9 cellular contexts compared by ENCODE assay signal in the genomic region with DNA sequence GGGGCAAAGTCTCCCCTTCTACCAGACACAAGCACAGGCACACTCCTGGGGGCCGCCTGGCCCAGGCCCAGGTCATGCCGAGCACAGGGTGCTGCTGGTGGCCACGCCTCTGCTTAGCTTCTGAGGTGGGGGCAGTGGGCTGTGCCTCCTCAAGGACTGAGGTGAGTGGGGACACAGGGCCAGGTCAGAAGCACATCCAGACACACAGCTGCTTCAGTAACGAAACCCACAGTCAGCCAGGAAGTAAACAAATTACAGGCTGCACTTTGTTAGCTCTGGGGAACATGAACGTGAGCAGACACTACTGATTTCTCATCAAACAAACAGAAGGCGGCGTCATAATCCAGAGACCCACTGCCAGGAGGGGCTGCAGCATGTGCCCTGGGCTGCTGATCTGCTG.
DNase-seq lines count a peak whose midpoint lies in the region; ATAC-seq, FAIRE-seq and TF ChIP-seq lines count a peak whose summit lies in the region.
"Had no signal": no experiment of that assay in that cellular context is flagged by ENCODE, and none has a peak within 500 bp of the region (broad histone marks: within the 10 kb centered on the region; RNA-seq: fewer than 3 reads in every experiment).

No MANE protein-coding gene starts in this region.

- H4K20me1 ChIP-seq in OCI-LY7 (ENCODE audit: insufficient read depth, low read length): no peaks in the 10 kb centered on the region

- DNase-seq in activated gamma-delta T cell treated with Interleukin-2 at 50 U/mL for 16 hours (peak; percentile 12), activated gamma-delta T cell (lab: John Stamatoyannopoulos, UW) (no peak), OCI-LY7 (ENCODE audit: low spot score) (peak; percentile 43), RCC 7860 (ENCODE audit: low spot score) (no peak), kidney tubule cell (ENCODE audit: low spot score) (no peak), NCI-H524 treated with DMSO at 0.1 percent for 48 hours (lab: John Stamatoyannopoulos, UW) (no peak)

- TF ChIP-seq CTCF in OCI-LY7 (conservative IDR thresholded peaks at IDR 0.05; ENCODE audit: low read length): 0 out of 2 replicates have a peak, but pooled peaks have one; percentile 17

- H3K4me3 ChIP-seq in OCI-LY7 (ENCODE audit: low read depth, low read length, poor library complexity, severe bottlenecking): no peak overlapping the region
- no peak overlapping the region for H3K4me3 ChIP-seq in thymus (ENCODE audit: low read length)
- H3K4me3 ChIP-seq: coronary artery had no signal

- ATAC-seq in HG03025 (IDR thresholded peaks at IDR 0.05; ENCODE audit: low FRiP score, unreplicated experiment): peak; percentile 48

- H3K9me3 ChIP-seq in OCI-LY7 (ENCODE audit: low read length) (no peaks in the 10 kb centered on the region), thymus (ENCODE audit: control insufficient read depth) (no peaks in the 10 kb centered on the region)

- intact Hi-C loops in OCI-LY7 (cut with micrococcal nuclease; ENCODE audit: unreplicated experiment): loop anchor here (2.0 kb wide), 1 partner anchor 133 kb away; no protein-coding TSS in a partner anchor

- 0 out of 2 replicates have a peak overlapping the region, but pooled peaks have one; percentile 18 for H3K4me2 ChIP-seq in OCI-LY7 (ENCODE audit: low read length)

- peaks cover 8% of the 10 kb centered on the region for H3K4me1 ChIP-seq in OCI-LY7 (ENCODE audit: insufficient read depth, low read length, poor library complexity, severe bottlenecking)
- peaks cover 22% of the 10 kb centered on the region for H3K4me1 ChIP-seq in thymus (ENCODE audit: control insufficient read depth, insufficient read depth, low read length)

- 26% methylated on average over 7 of the region's 7 CpGs for WGBS in thymus

- H3K27ac ChIP-seq in OCI-LY7 (ENCODE audit: low read depth, low read length, poor library complexity, severe bottlenecking) (no peak overlapping the region), thymus (ENCODE audit: low read depth) (peak overlapping the region; percentile 77)
- H3K27ac ChIP-seq: coronary artery had no signal

- no peak for FAIRE-seq in RCC 7860 (lab: Jason Lieb, UNC)

- BruUV-seq in OCI-LY7 (replicated peaks; lab: Mats Ljungman, UMichigan): no TSS peak

- H3K9me2 ChIP-seq in OCI-LY7 (ENCODE audit: insufficient read depth, low read length): no peaks in the 10 kb centered on the region

- CTCF ChIA-PET in OCI-LY7 (lab: Charles Lee; ENCODE audit: unreplicated experiment): no interaction called here

- no peaks in the 10 kb centered on the region for H3K36me3 ChIP-seq in OCI-LY7 (ENCODE audit: insufficient read depth, low read length)
- no peaks in the 10 kb centered on the region for H3K36me3 ChIP-seq in thymus (ENCODE audit: control insufficient read depth, insufficient read depth)

- H3K27me3 ChIP-seq in thymus (ENCODE audit: control insufficient read depth, insufficient read depth): no peaks in the 10 kb centered on the region

- peak overlapping the region; percentile 56; the same call in 1 of the 2 replicates for H2AFZ ChIP-seq in OCI-LY7 (ENCODE audit: low read length)

- POLR2A ChIA-PET in OCI-LY7 (lab: Charles Lee): interaction anchor here (0.6 kb wide), 1 partner anchor 213 kb away, joined by 3 read pairs; no protein-coding TSS in a partner anchor

- no peaks in the 10 kb centered on the region for H3K79me2 ChIP-seq in OCI-LY7 (ENCODE audit: insufficient read depth, low read depth, low read length)

Comparison
In these comparisons a context has a peak if more than half of its experiments do, and no peak if none do; other contexts are left out.
1. DNase-seq: peak in activated gamma-delta T cell treated with Interleukin-2 at 50 U/mL for 16 hours (single experiment) and OCI-LY7 (single experiment); none in activated gamma-delta T cell (single experiment), RCC 7860 (single experiment), kidney tubule cell (single experiment) and NCI-H524 treated with DMSO at 0.1 percent for 48 hours (single experiment).